In the genomic region with DNA sequence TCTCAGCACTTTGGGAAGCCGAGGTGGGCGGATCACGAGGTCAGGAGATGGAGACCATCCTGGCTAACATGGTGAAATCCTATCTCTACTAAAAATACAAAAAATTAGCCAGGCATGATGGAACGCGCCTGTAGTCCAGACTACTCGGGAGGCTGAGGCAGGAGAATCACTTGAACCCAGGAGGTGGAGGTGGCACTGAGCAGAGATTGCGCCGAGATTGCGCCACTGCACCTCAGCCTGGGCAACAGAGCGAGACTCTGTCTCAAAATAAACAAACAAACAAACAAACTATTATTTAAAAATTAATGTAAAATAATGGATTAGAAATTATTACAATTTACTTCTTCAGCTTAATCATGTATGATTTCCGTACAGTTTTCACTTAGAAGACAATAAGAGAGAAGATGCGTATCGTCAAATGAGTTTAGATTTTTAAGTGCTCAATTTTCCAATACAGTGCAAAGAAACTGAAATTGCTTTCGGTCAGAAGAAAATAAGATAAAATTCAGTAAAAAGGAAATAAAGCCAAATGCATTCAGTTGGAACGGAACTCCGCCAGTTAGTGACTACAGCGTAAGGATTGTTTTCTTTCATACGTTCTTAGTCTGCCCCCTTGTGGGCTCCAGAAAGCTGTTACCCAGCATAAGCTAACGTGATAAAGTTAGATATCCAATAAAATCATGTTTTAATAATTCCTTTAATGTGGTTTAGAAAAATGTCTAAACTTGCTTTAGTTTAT, we compare ENCODE assay signal across 8 cellular contexts. TPM values are rescaled to one million over a fixed set of nuclear protein-coding genes. Genes with fewer than 3 reads are reported as not detected.
DNase-seq lines count a peak whose midpoint lies in the region; ATAC-seq and TF ChIP-seq lines count a peak whose summit lies in the region.

No MANE protein-coding gene starts in this region.

- CTCF ChIA-PET in CD4-positive, alpha-beta T cell (lab: Charles Lee) = interaction anchor here (0.9 to 1.3 kb wide), 2 partner anchors 10 to 11 kb away, joined by 3 to 4 read pairs; no protein-coding TSS in a partner anchor

- H3K36me3 ChIP-seq in heart left ventricle = no peaks in the 10 kb centered on the region

- no peaks in the 10 kb centered on the region for H3K4me1 Mint-ChIP-seq in CD4-positive, alpha-beta T cell (ENCODE audit: low read depth)
- H3K4me1 Mint-ChIP-seq in activated T-helper 17 cell treated with anti-CD3 and anti-CD28 coated beads, Interleukin-2, amount 50 U/mL, for 72 hours = no peaks in the 10 kb centered on the region

- DNase-seq in CD4-positive, alpha-beta T cell = peak in 5 of 10 experiments; percentile 2 to 10 (median 4)
- DNase-seq in NCI-H510A treated with DMSO at 0.1 percent for 48 hours (lab: John Stamatoyannopoulos, UW) (peak; percentile 70), heart left ventricle (peak in 2 of 5 donors; percentile 57 to 64), pulmonary artery endothelial cell (ENCODE audit: low read depth, low spot score) (peak; percentile 54), omental fat pad (ENCODE audit: low spot score) (no peak)

- no peak for ATAC-seq in CD4-positive, alpha-beta T cell (ENCODE audit: poor library complexity)
- ATAC-seq in GM18861 (IDR thresholded peaks at IDR 0.05; ENCODE audit: unreplicated experiment) (peak; percentile 74), HG03342 (IDR thresholded peaks at IDR 0.05; ENCODE audit: unreplicated experiment) (peak; percentile 90), heart left ventricle (peak; percentile 73 to 91 (median 81)), omental fat pad (ENCODE audit: low FRiP score) (no peak)
- peak; percentile 65 for ATAC-seq in activated T-helper 17 cell treated with anti-CD3 and anti-CD28 coated beads, Interleukin-2, amount 50 U/mL, for 72 hours (replicated peaks)

- no peak overlapping the region for H3K27ac Mint-ChIP-seq in CD4-positive, alpha-beta T cell
- H3K27ac Mint-ChIP-seq in activated T-helper 17 cell treated with anti-CD3 and anti-CD28 coated beads, Interleukin-2, amount 50 U/mL, for 72 hours = no peak overlapping the region

- POLR2A ChIA-PET in CD4-positive, alpha-beta T cell (lab: Charles Lee) = no interaction called here

- no peaks in the 10 kb centered on the region for H3K9me3 ChIP-seq in CD4-positive, alpha-beta T cell (ENCODE audit: control insufficient read depth, low read length)
- H3K9me3 ChIP-seq in heart left ventricle = no peaks in the 10 kb centered on the region

- no peak for TF ChIP-seq POLR2A in heart left ventricle (IDR thresholded peaks at IDR 0.05)

- no peak overlapping the region for H3K27ac ChIP-seq in CD4-positive, alpha-beta T cell (ENCODE audit: low read depth, low read length)
- H3K27ac ChIP-seq in heart left ventricle = no peak overlapping the region

- H3K27me3 Mint-ChIP-seq in CD4-positive, alpha-beta T cell = peaks cover 14% of the 10 kb centered on the region
- peaks cover 9% of the 10 kb centered on the region for H3K27me3 Mint-ChIP-seq in activated T-helper 17 cell treated with anti-CD3 and anti-CD28 coated beads, Interleukin-2, amount 50 U/mL, for 72 hours

- H3K36me3 Mint-ChIP-seq in CD4-positive, alpha-beta T cell (ENCODE audit: low read depth) = no peaks in the 10 kb centered on the region
- no peaks in the 10 kb centered on the region for H3K36me3 Mint-ChIP-seq in activated T-helper 17 cell treated with anti-CD3 and anti-CD28 coated beads, Interleukin-2, amount 50 U/mL, for 72 hours (ENCODE audit: low read depth)

- intact Hi-C loops in CD4-positive, alpha-beta T cell (cut with DNase I, micrococcal nuclease) = loop anchor here (1.0 to 10.0 kb wide), 5 partner anchors 374 to 611 kb away; a partner anchor contains a TSS
- intact Hi-C loops in heart left ventricle (cut with DNase I) = loop anchor here (1.0 to 10.0 kb wide), 11 partner anchors 79 to 671 kb away; a partner anchor contains a TSS

- H3K9me3 Mint-ChIP-seq in CD4-positive, alpha-beta T cell = no peaks in the 10 kb centered on the region
- no peaks in the 10 kb centered on the region for H3K9me3 Mint-ChIP-seq in activated T-helper 17 cell treated with anti-CD3 and anti-CD28 coated beads, Interleukin-2, amount 50 U/mL, for 72 hours

- peaks cover 0 to 16% (median 4%) of the 10 kb centered on the region in 12 donors for H3K4me1 ChIP-seq in heart left ventricle

- H3K4me3 ChIP-seq in heart left ventricle = peak overlapping the region in 10 of 12 donors; percentile 17 to 45 (median 30)

- TF ChIP-seq CTCF in CD4-positive, alpha-beta T cell (IDR thresholded peaks at IDR 0.05) = peak; percentile 61
- peak; percentile 64 to 91 (median 83) for TF ChIP-seq CTCF in heart left ventricle (IDR thresholded peaks at IDR 0.05)
- TF ChIP-seq CTCF in omental fat pad (IDR thresholded peaks at IDR 0.05) = no peak

- WGBS in heart left ventricle, 4 donors = 54 to 58% (median 55%) methylated on average over 19 of the region's 19 CpGs

- no peak overlapping the region for H3K4me3 Mint-ChIP-seq in CD4-positive, alpha-beta T cell
- no peak overlapping the region for H3K4me3 Mint-ChIP-seq in activated T-helper 17 cell treated with anti-CD3 and anti-CD28 coated beads, Interleukin-2, amount 50 U/mL, for 72 hours

- peaks cover 3% of the 10 kb centered on the region for H3K27me3 ChIP-seq in CD4-positive, alpha-beta T cell (ENCODE audit: control insufficient read depth, insufficient read depth, low read length)
- H3K27me3 ChIP-seq in heart left ventricle = no peaks in the 10 kb centered on the region

RNA-seq across cellular contexts. Expression of a gene that starts 24.8 kb away (rescaled TPM):
- total RNA-seq in CD4-positive, alpha-beta T cell = not detected
- not detected for total RNA-seq in activated T-helper 17 cell treated with anti-CD3 and anti-CD28 coated beads, Interleukin-2, amount 50 U/mL, for 72 hours
- 1 to 10 TPM in 1 of 9 donors, not detected in 8; 3.0 TPM for total RNA-seq in heart left ventricle
- polyA plus RNA-seq in heart left ventricle = not detected
- total RNA-seq in pulmonary artery endothelial cell = not detected in 2 replicates
- 10 to 100 TPM in 1 of 4 donors, 1 to 10 TPM in 2, under 1 TPM in 1; 0.95 to 22.2 (median 1.8) TPM for total RNA-seq in omental fat pad

RNA-seq across cellular contexts. Expression of a gene that starts 34.7 kb away (rescaled TPM):
- not detected for total RNA-seq in CD4-positive, alpha-beta T cell
- not detected for total RNA-seq in activated T-helper 17 cell treated with anti-CD3 and anti-CD28 coated beads, Interleukin-2, amount 50 U/mL, for 72 hours
- total RNA-seq in heart left ventricle = 1 to 10 TPM in 2 of 9 donors, under 1 TPM in 7; 0.07 to 7.2 (median 0.19) TPM
- polyA plus RNA-seq in heart left ventricle = under 1 TPM in 1 of 2 donors, not detected in 1; 0.15 TPM
- total RNA-seq in pulmonary artery endothelial cell = under 0.01 TPM in 1 of 2 replicates, not detected in the other
- 1 to 10 TPM; 1.1 to 2.8 (median 2.5) TPM for total RNA-seq in omental fat pad

Comparison
In these comparisons a context has a peak if more than half of its experiments do, and no peak if none do; other contexts are left out.
1. ATAC-seq: peak in GM18861 (single experiment), HG03342 (single experiment), activated T-helper 17 cell treated with anti-CD3 and anti-CD28 coated beads, Interleukin-2, amount 50 U/mL, for 72 hours (single experiment) and heart left ventricle (4 of 4); none in CD4-positive, alpha-beta T cell (single experiment) and omental fat pad (single experiment).
2. CTCF ChIP-seq: peak in CD4-positive, alpha-beta T cell (single experiment) and heart left ventricle (12 of 12); none in omental fat pad (0 of 3).